10 cellular contexts compared by ENCODE assay signal in genomic region chr15:90957791-90958190, GRCh38. TPM values are rescaled to one million over a fixed set of nuclear protein-coding genes. Genes with fewer than 3 reads are reported as not detected.
A peak's percentile ranks its signal among the peaks of the same experiment; 100 is the strongest.
DNase-seq lines count a peak whose midpoint lies in the region; ATAC-seq and TF ChIP-seq lines count a peak whose summit lies in the region.
"Had no signal": no experiment of that assay in that cellular context is flagged by ENCODE, and none has a peak within 500 bp of the region (broad histone marks: within the 10 kb centered on the region; RNA-seq: fewer than 3 reads in every experiment).

No MANE protein-coding gene starts in this region.

- no peaks in the 10 kb centered on the region for H3K27me3 Mint-ChIP-seq in activated CD4-positive, alpha-beta T cell treated with anti-CD3 and anti-CD28 coated beads, Interleukin-2, amount 10 ng/mL, durations not matched to agents 7 days and 5 days
- no peaks in the 10 kb centered on the region for H3K27me3 Mint-ChIP-seq in activated naive CD8-positive, alpha-beta T cell treated with anti-CD3 and anti-CD28 coated beads for 36 hours
- peaks cover 0 to 2% (median 0%) of the 10 kb centered on the region in 3 donors for H3K27me3 Mint-ChIP-seq in immature natural killer cell (ENCODE audit: low read depth in 3 of 3)

- WGBS in transverse colon (ENCODE audit: low coverage in 1 of 2), 2 donors, result 84% methylated on average over 6 of the region's 6 CpGs; no CpG with 5 or more reads in 1 of the 2 donors

- H3K27ac Mint-ChIP-seq in activated CD4-positive, alpha-beta T cell treated with anti-CD3 and anti-CD28 coated beads, Interleukin-2, amount 10 ng/mL, durations not matched to agents 7 days and 5 days, result peak overlapping the region; percentile 73
- H3K27ac Mint-ChIP-seq in activated naive CD8-positive, alpha-beta T cell treated with anti-CD3 and anti-CD28 coated beads for 36 hours, result no peak overlapping the region
- peak overlapping the region in 2 of 6 donors; percentile 36 to 77 for H3K27ac Mint-ChIP-seq in immature natural killer cell

- peak overlapping the region; percentile 72 to 75 for H3K9ac ChIP-seq in stomach smooth muscle (ENCODE audit: low read length in 2 of 2)

- H3K36me3 Mint-ChIP-seq in activated CD4-positive, alpha-beta T cell treated with anti-CD3 and anti-CD28 coated beads, Interleukin-2, amount 10 ng/mL, durations not matched to agents 7 days and 5 days (ENCODE audit: low read depth), result peaks cover 41% of the 10 kb centered on the region
- peaks cover 30% of the 10 kb centered on the region for H3K36me3 Mint-ChIP-seq in activated naive CD8-positive, alpha-beta T cell treated with anti-CD3 and anti-CD28 coated beads for 36 hours
- H3K36me3 Mint-ChIP-seq in immature natural killer cell, result peaks cover 0 to 14% (median 9%) of the 10 kb centered on the region in 3 donors

- H3K27ac ChIP-seq in stomach smooth muscle (ENCODE audit: low read length) (peak overlapping the region; percentile 37), transverse colon (peak overlapping the region in 1 of 4 donors; percentile 93)

- TF ChIP-seq EP300 in transverse colon (IDR thresholded peaks at IDR 0.05; ENCODE audit: low read depth), result no peak

- H3K4me1 ChIP-seq in stomach smooth muscle (ENCODE audit: control insufficient read depth, insufficient read depth, low read length) (peaks cover 52% of the 10 kb centered on the region), transverse colon (peaks cover 11 to 32% (median 20%) of the 10 kb centered on the region in 4 donors)

- no peak for DNase-seq in activated CD4-positive, alpha-beta T cell treated with anti-CD3 and anti-CD28 coated beads, Interleukin-2, amount 10 ng/mL, durations not matched to agents 7 days and 5 days
- DNase-seq in activated CD4-positive, alpha-beta T cell treated with anti-CD3 and anti-CD28 coated beads for 1 hour, result no peak
- no peak for DNase-seq in activated naive CD8-positive, alpha-beta T cell treated with anti-CD3 and anti-CD28 coated beads for 36 hours
- DNase-seq in immature natural killer cell (no peak), transverse colon (no peak)
- DNase-seq: activated effector memory CD4-positive, alpha-beta T cell treated with anti-CD3 and anti-CD28 coated beads, Interleukin-2, amount 50 U/mL, for 16 hours had no signal

- no peaks in the 10 kb centered on the region for H3K9me3 Mint-ChIP-seq in activated CD4-positive, alpha-beta T cell treated with anti-CD3 and anti-CD28 coated beads, Interleukin-2, amount 10 ng/mL, durations not matched to agents 7 days and 5 days
- H3K9me3 Mint-ChIP-seq in activated naive CD8-positive, alpha-beta T cell treated with anti-CD3 and anti-CD28 coated beads for 36 hours, result no peaks in the 10 kb centered on the region
- no peaks in the 10 kb centered on the region for H3K9me3 Mint-ChIP-seq in immature natural killer cell

- TF ChIP-seq POLR2A in transverse colon (IDR thresholded peaks at IDR 0.05), result no peak

- intact Hi-C loops in transverse colon (cut with DNase I; ENCODE audit: low total_unique reads), result loop anchor here (10.0 kb wide), 1 partner anchor 317 kb away; no protein-coding TSS in a partner anchor

- H3K4me3 Mint-ChIP-seq in activated CD4-positive, alpha-beta T cell treated with anti-CD3 and anti-CD28 coated beads, Interleukin-2, amount 10 ng/mL, durations not matched to agents 7 days and 5 days, result peak overlapping the region; percentile 65
- peak overlapping the region; percentile 59 for H3K4me3 Mint-ChIP-seq in activated naive CD8-positive, alpha-beta T cell treated with anti-CD3 and anti-CD28 coated beads for 36 hours
- peak overlapping the region; percentile 52 to 74 (median 70) for H3K4me3 Mint-ChIP-seq in immature natural killer cell

- peaks cover 30% of the 10 kb centered on the region for H3K4me1 Mint-ChIP-seq in activated CD4-positive, alpha-beta T cell treated with anti-CD3 and anti-CD28 coated beads, Interleukin-2, amount 10 ng/mL, durations not matched to agents 7 days and 5 days
- peaks cover 3% of the 10 kb centered on the region for H3K4me1 Mint-ChIP-seq in activated naive CD8-positive, alpha-beta T cell treated with anti-CD3 and anti-CD28 coated beads for 36 hours
- H3K4me1 Mint-ChIP-seq in immature natural killer cell, result peaks cover 10 to 19% of the 10 kb centered on the region in 2 donors

- in situ Hi-C loops in transverse colon (cut with MboI; ENCODE audit: low pct_ligation_motif_present in 1 of 4, low pct_unique_long_range_greater_than_20kb in 1 of 4, low sequenced_read_pairs in 3 of 4), result loop anchor here in 3 of 4 donors (10.0 to 25.0 kb wide), 2 partner anchors 305 to 317 kb away; no protein-coding TSS in a partner anchor

- POLR2A ChIA-PET in activated CD4-positive, alpha-beta T cell treated with anti-CD3 and anti-CD28 coated beads, Interleukin-2, amount 10 ng/mL, durations not matched to agents 7 days and 5 days (lab: Charles Lee), result no interaction called here

- H3K36me3 ChIP-seq in stomach smooth muscle (ENCODE audit: control insufficient read depth in 2 of 2, insufficient read depth in 2 of 2, low read length in 2 of 2) (peaks cover 26 to 27% of the 10 kb centered on the region in 2 donors), transverse colon (peaks cover 0 to 12% (median 0%) of the 10 kb centered on the region in 4 donors)

- CTCF ChIA-PET in activated CD4-positive, alpha-beta T cell treated with anti-CD3 and anti-CD28 coated beads, Interleukin-2, amount 10 ng/mL, durations not matched to agents 7 days and 5 days (lab: Charles Lee), result interaction anchor here (0.7 to 10.1 kb wide), 11 partner anchors 8 to 632 kb away, joined by 3 to 140 read pairs (median 7); partner anchors contain the start of genes HDDC3 and UNC45A

- H3K9me3 ChIP-seq in stomach smooth muscle (ENCODE audit: control insufficient read depth in 2 of 2, low read length in 2 of 2) (no peaks in the 10 kb centered on the region), transverse colon (no peaks in the 10 kb centered on the region)
- H3K9me3 ChIP-seq: BLaER1 treated with 17β-estradiol and CSF1 and Interleukin-3, amounts not matched to agents 10 nM and 100 nM had no signal

- ATAC-seq in HG03095 (IDR thresholded peaks at IDR 0.05; ENCODE audit: unreplicated experiment), result no peak
- no peak for ATAC-seq in GM21576 (IDR thresholded peaks at IDR 0.05; ENCODE audit: unreplicated experiment)

- TF ChIP-seq CTCF in transverse colon (IDR thresholded peaks at IDR 0.05), result no peak

- H3K27me3 ChIP-seq in stomach smooth muscle (ENCODE audit: control insufficient read depth in 1 of 2, insufficient read depth in 2 of 2, low read length in 2 of 2), result no peaks in the 10 kb centered on the region
- H3K27me3 ChIP-seq in transverse colon, result no peaks in the 10 kb centered on the region
- H3K27me3 ChIP-seq: BLaER1 treated with 17β-estradiol and CSF1 and Interleukin-3, amounts not matched to agents 10 nM and 100 nM had no signal

- H3K4me3 ChIP-seq in stomach smooth muscle (ENCODE audit: low read length in 2 of 2) (peak overlapping the region; percentile 64 to 80), transverse colon (peak overlapping the region in 2 of 4 donors; percentile 62 to 67)

RNA-seq across cellular contexts. Expression of gene RCCD1, which starts 3.1 kb away (rescaled TPM):
- total RNA-seq in activated CD4-positive, alpha-beta T cell treated with anti-CD3 and anti-CD28 coated beads, Interleukin-2, amount 10 ng/mL, durations not matched to agents 7 days and 5 days, result 10 to 100 TPM; 30.8 to 35.9 TPM
- 10 to 100 TPM; 23.3 to 23.6 TPM for total RNA-seq in activated naive CD8-positive, alpha-beta T cell treated with anti-CD3 and anti-CD28 coated beads for 36 hours
- polyA plus RNA-seq in immature natural killer cell, result 1 to 10 TPM in 2 of 3 donors, not detected in 1; 1.6 to 3.0 TPM
- 100 to 1,000 TPM in 1 of 4 donors, 10 to 100 TPM in 3; 13.1 to 438 (median 16.2) TPM for total RNA-seq in transverse colon

RNA-seq across cellular contexts. Expression of gene UNC45A, which starts 22.7 kb away (rescaled TPM):
- 10 to 100 TPM; 59.3 to 69.8 TPM for total RNA-seq in activated CD4-positive, alpha-beta T cell treated with anti-CD3 and anti-CD28 coated beads, Interleukin-2, amount 10 ng/mL, durations not matched to agents 7 days and 5 days
- total RNA-seq in activated naive CD8-positive, alpha-beta T cell treated with anti-CD3 and anti-CD28 coated beads for 36 hours, result 10 to 100 TPM; 62.7 to 65.5 TPM
- 10 to 100 TPM; 54.9 to 74.4 (median 59.3) TPM for polyA plus RNA-seq in immature natural killer cell
- total RNA-seq in transverse colon, result 100 to 1,000 TPM in 1 of 4 donors, 10 to 100 TPM in 3; 34.4 to 142 (median 52.9) TPM

RNA-seq across cellular contexts. Expression of gene HDDC3, which starts 25.4 kb away (rescaled TPM):
- total RNA-seq in activated CD4-positive, alpha-beta T cell treated with anti-CD3 and anti-CD28 coated beads, Interleukin-2, amount 10 ng/mL, durations not matched to agents 7 days and 5 days, result 10 to 100 TPM; 22.9 to 26.2 TPM
- total RNA-seq in activated naive CD8-positive, alpha-beta T cell treated with anti-CD3 and anti-CD28 coated beads for 36 hours, result 10 to 100 TPM; 38.4 to 44.3 TPM
- polyA plus RNA-seq in immature natural killer cell, result 10 to 100 TPM; 25.5 to 33.1 (median 32.1) TPM
- total RNA-seq in transverse colon, result 10 to 100 TPM; 13.8 to 21.8 (median 17.9) TPM

RNA-seq across cellular contexts. Expression of gene PRC1, which starts 36.5 kb away (rescaled TPM):
- total RNA-seq in activated CD4-positive, alpha-beta T cell treated with anti-CD3 and anti-CD28 coated beads, Interleukin-2, amount 10 ng/mL, durations not matched to agents 7 days and 5 days, result 100 to 1,000 TPM; 179 to 196 TPM
- total RNA-seq in activated naive CD8-positive, alpha-beta T cell treated with anti-CD3 and anti-CD28 coated beads for 36 hours, result 10 to 100 TPM; 89.2 to 90.3 TPM
- 1 to 10 TPM; 1.1 to 4.1 (median 1.5) TPM for polyA plus RNA-seq in immature natural killer cell
- total RNA-seq in transverse colon, result 10 to 100 TPM in 3 of 4 donors, 1 to 10 TPM in 1; 8.1 to 58.0 (median 23.7) TPM

RNA-seq across cellular contexts. Expression of gene MAN2A2, which starts 54.7 kb away (rescaled TPM):
- 10 to 100 TPM; 77.4 to 97.4 TPM for total RNA-seq in activated CD4-positive, alpha-beta T cell treated with anti-CD3 and anti-CD28 coated beads, Interleukin-2, amount 10 ng/mL, durations not matched to agents 7 days and 5 days
- 10 to 100 TPM; 69.1 to 74.1 TPM for total RNA-seq in activated naive CD8-positive, alpha-beta T cell treated with anti-CD3 and anti-CD28 coated beads for 36 hours
- polyA plus RNA-seq in immature natural killer cell, result 1 to 10 TPM; 4.1 to 7.4 (median 5.4) TPM
- 100 to 1,000 TPM in 2 of 4 donors, 10 to 100 TPM in 2; 46.8 to 109 (median 86.4) TPM for total RNA-seq in transverse colon
